Comparison of ENCODE assay signal across 2 cellular contexts in genomic region chr10:72265925-72266865, GRCh38.
TF ChIP-seq lines count a peak whose summit lies in the region.

No MANE protein-coding gene starts in this region.

TF ChIP-seq in K562, 482 proteins besides CTCF, POLR2A, EP300 and RAD21 (continues in another document):
- TF ChIP-seq SMARCA4 (IDR thresholded peaks at IDR 0.05) (no peak; the same call in 1 of the 2 replicates), THRAP3 (IDR thresholded peaks at IDR 0.05; ENCODE audit: borderline replicate concordance) (no peak), HNRNPK (IDR thresholded peaks at IDR 0.05; ENCODE audit: low read depth, low read length, poor library complexity, severe bottlenecking) (no peak), ARID1B (IDR thresholded peaks at IDR 0.05) (0 out of 2 replicates have a peak, but pooled peaks have one; percentile 52), RFX5 (IDR thresholded peaks at IDR 0.05; ENCODE audit: low read depth, low read length) (no peak), ZNF24 (IDR thresholded peaks at IDR 0.05) (no peak), ZNF280B (CRISPR knock-in tag; IDR thresholded peaks at IDR 0.05) (no peak), ELK1 (CRISPR knock-in tag; IDR thresholded peaks at IDR 0.05) (no peak), E2F3 (CRISPR knock-in tag; IDR thresholded peaks at IDR 0.05) (0 out of 2 replicates have a peak, but pooled peaks have one; percentile 13), THRA (IDR thresholded peaks at IDR 0.05) (no peak), ZBTB8A (IDR thresholded peaks at IDR 0.05; ENCODE audit: partially characterized antibody) (no peak), CHD4 (IDR thresholded peaks at IDR 0.05; ENCODE audit: insufficient read depth, insufficient replicate concordance, low read depth, low read length, poor library complexity, severe bottlenecking) (peak; percentile 76), MXD1 (CRISPR knock-in tag; IDR thresholded peaks at IDR 0.05; ENCODE audit: borderline replicate concordance, poor library complexity, severe bottlenecking) (no peak), POLR3A (IDR thresholded peaks at IDR 0.05; ENCODE audit: borderline replicate concordance, extremely low read depth, insufficient read depth, insufficient read length) (no peak), SIN3B (IDR thresholded peaks at IDR 0.05; ENCODE audit: low read depth) (no peak), ZFP91 (CRISPR knock-in tag; IDR thresholded peaks at IDR 0.05) (no peak), FOS (IDR thresholded peaks at IDR 0.05; ENCODE audit: extremely low read depth, insufficient read length) (no peak), FOSL1 (tag; conservative IDR thresholded peaks at IDR 0.05) (no peak), KLF1 (tag; IDR thresholded peaks at IDR 0.05) (no peak)
- TF ChIP-seq, protein P1, sequence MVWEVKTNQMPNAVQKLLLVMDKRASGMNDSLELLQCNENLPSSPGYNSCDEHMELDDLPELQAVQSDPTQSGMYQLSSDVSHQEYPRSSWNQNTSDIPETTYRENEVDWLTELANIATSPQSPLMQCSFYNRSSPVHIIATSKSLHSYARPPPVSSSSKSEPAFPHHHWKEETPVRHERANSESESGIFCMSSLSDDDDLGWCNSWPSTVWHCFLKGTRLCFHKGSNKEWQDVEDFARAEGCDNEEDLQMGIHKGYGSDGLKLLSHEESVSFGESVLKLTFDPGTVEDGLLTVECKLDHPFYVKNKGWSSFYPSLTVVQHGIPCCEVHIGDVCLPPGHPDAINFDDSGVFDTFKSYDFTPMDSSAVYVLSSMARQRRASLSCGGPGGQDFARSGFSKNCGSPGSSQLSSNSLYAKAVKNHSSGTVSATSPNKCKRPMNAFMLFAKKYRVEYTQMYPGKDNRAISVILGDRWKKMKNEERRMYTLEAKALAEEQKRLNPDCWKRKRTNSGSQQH (CRISPR knock-in tag; IDR thresholded peaks at IDR 0.05): no peak
- TF ChIP-seq, protein P2, sequence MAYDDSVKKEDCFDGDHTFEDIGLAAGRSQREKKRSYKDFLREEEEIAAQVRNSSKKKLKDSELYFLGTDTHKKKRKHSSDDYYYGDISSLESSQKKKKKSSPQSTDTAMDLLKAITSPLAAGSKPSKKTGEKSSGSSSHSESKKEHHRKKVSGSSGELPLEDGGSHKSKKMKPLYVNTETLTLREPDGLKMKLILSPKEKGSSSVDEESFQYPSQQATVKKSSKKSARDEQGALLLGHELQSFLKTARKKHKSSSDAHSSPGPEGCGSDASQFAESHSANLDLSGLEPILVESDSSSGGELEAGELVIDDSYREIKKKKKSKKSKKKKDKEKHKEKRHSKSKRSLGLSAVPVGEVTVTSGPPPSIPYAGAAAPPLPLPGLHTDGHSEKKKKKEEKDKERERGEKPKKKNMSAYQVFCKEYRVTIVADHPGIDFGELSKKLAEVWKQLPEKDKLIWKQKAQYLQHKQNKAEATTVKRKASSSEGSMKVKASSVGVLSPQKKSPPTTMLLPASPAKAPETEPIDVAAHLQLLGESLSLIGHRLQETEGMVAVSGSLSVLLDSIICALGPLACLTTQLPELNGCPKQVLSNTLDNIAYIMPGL (CRISPR knock-in tag; IDR thresholded peaks at IDR 0.05): no peak

TF ChIP-seq in HEK293T, 16 proteins besides CTCF, POLR2A, EP300 and RAD21:
- TF ChIP-seq SUZ12 (IDR thresholded peaks at IDR 0.05): no peak
- no peak for TF ChIP-seq SP1 (IDR thresholded peaks at IDR 0.05)
- TF ChIP-seq HDGF (IDR thresholded peaks at IDR 0.05; ENCODE audit: borderline replicate concordance): no peak
